ENCODE assay signal across 10 cellular contexts in genomic region chr6:1136415-1136774, GRCh38.
DNase-seq lines count a peak whose midpoint lies in the region; ATAC-seq and TF ChIP-seq lines count a peak whose summit lies in the region.
"Had no signal": no experiment of that assay in that cellular context is flagged by ENCODE, and none has a peak within 500 bp of the region (broad histone marks: within the 10 kb centered on the region; RNA-seq: fewer than 3 reads in every experiment).

No MANE protein-coding gene starts in this region.

- H3K27me3 ChIP-seq in RWPE2 (ENCODE audit: insufficient read depth, poor library complexity, severe bottlenecking), result no peaks in the 10 kb centered on the region
- H3K27me3 ChIP-seq: adrenal gland had no signal

- H3K4me3 ChIP-seq in RWPE2 (ENCODE audit: severe bottlenecking), result no peak overlapping the region
- no peak overlapping the region for H3K4me3 ChIP-seq in foreskin fibroblast (ENCODE audit: low read depth in 1 of 2, low read length in 2 of 2)
- H3K4me3 ChIP-seq: adrenal gland had no signal

- H3K36me3 ChIP-seq in RWPE2 (ENCODE audit: low read depth), result no peaks in the 10 kb centered on the region
- H3K36me3 ChIP-seq: adrenal gland had no signal

- H3K4me1 ChIP-seq in RWPE2 (ENCODE audit: insufficient read depth, poor library complexity, severe bottlenecking), result peaks cover 15% of the 10 kb centered on the region
- H3K4me1 ChIP-seq: adrenal gland had no signal

- DNase-seq in EL (peak; percentile 66), RWPE2 (ENCODE audit: low spot score) (no peak), foreskin fibroblast (peak; percentile 90 to 91), putamen (ENCODE audit: low spot score) (peak; percentile 54)
- no peak for DNase-seq in activated CD8-positive, alpha-beta memory T cell treated with anti-CD3 and anti-CD28 coated beads, Interleukin-2, amount 50 U/mL, for 48 hours
- DNase-seq: activated CD4-positive, alpha-beta T cell treated with anti-CD3 and anti-CD28 coated beads, Interleukin-2, amount 50 U/mL, for 1 hour had no signal

- peak; percentile 55 for ATAC-seq in RWPE2 (ENCODE audit: low read depth)
- no peak; the same call in 1 of the 3 replicates for ATAC-seq in SK-N-SH treated with all-trans-retinoic acid at 6 μM for 48 hours
- ATAC-seq in HG03378 (IDR thresholded peaks at IDR 0.05; ENCODE audit: unreplicated experiment), result no peak
- ATAC-seq in HG03354 (IDR thresholded peaks at IDR 0.05; ENCODE audit: poor library complexity, severe bottlenecking, unreplicated experiment), result no peak

- no peak overlapping the region for H3K27ac ChIP-seq in RWPE2 (ENCODE audit: poor library complexity, severe bottlenecking)
- H3K27ac ChIP-seq: adrenal gland had no signal

- no peak for TF ChIP-seq CTCF in RWPE2 (IDR thresholded peaks at IDR 0.05; ENCODE audit: poor library complexity, severe bottlenecking)
- TF ChIP-seq CTCF in foreskin fibroblast (IDR thresholded peaks at IDR 0.05; ENCODE audit: low read depth, low read length), result no peak

- peaks cover 3% of the 10 kb centered on the region for H3K9me3 ChIP-seq in RWPE2 (ENCODE audit: severe bottlenecking)
- H3K9me3 ChIP-seq: adrenal gland had no signal

TF ChIP-seq in SK-N-SH treated with all-trans-retinoic acid at 6 μM for 48 hours, 23 proteins besides CTCF, POLR2A, EP300 and RAD21:
- no peak for TF ChIP-seq ZFP30 (CRISPR knock-in tag; IDR thresholded peaks at IDR 0.05)
- TF ChIP-seq SNAI2 (CRISPR knock-in tag; IDR thresholded peaks at IDR 0.05), result no peak
- no peak for TF ChIP-seq POU6F1 (CRISPR knock-in tag; IDR thresholded peaks at IDR 0.05; ENCODE audit: borderline replicate concordance, low read depth)
- TF ChIP-seq CREB5 (CRISPR knock-in tag; IDR thresholded peaks at IDR 0.05; ENCODE audit: low read depth), result no peak
- TF ChIP-seq RARB (CRISPR knock-in tag; IDR thresholded peaks at IDR 0.05), result no peak
- TF ChIP-seq ZC3H10 (CRISPR knock-in tag; IDR thresholded peaks at IDR 0.05), result no peak
- no peak for TF ChIP-seq ESRRG (CRISPR knock-in tag; IDR thresholded peaks at IDR 0.05)

Comparison
In these comparisons a context has a peak if more than half of its experiments do, and no peak if none do; other contexts are left out.
1. DNase-seq: peak in EL (single experiment), foreskin fibroblast (2 of 2) and putamen (single experiment); none in RWPE2 (single experiment) and activated CD8-positive, alpha-beta memory T cell treated with anti-CD3 and anti-CD28 coated beads, Interleukin-2, amount 50 U/mL, for 48 hours (single experiment).